34 cellular contexts compared by ENCODE assay signal in the genomic region with DNA sequence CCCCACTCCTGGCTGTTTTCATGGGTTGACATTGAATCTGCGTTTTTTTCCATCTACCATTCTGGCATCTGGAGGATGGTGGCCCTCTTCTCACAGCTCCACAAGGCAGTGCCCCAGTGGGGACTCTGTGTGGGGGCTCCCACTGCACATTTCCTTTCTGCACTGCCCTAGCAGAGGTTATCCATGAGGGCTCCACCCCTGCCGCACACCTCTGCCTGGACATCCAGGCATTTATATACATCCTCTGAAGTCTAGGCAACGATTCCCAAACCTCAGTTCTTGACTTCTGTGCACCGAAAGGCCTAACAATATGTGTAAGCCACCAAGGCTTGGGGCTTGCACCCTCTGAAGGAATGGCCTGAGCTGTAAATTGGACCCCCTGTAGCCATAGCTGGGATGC.
"Had no signal": no experiment of that assay in that cellular context is flagged by ENCODE, and none has a peak within 500 bp of the region (broad histone marks: within the 10 kb centered on the region; RNA-seq: fewer than 3 reads in every experiment).

No MANE protein-coding gene starts in this region.

- FAIRE-seq: astrocyte, TTC549 had no signal

- H3K4me1 ChIP-seq: adrenal gland, body of pancreas, breast epithelium had no signal

- H3K9me3 ChIP-seq: adrenal gland had no signal

- ATAC-seq: activated CD8-positive, alpha-beta T cell treated with anti-CD3 and anti-CD28 coated beads for 36 hours; activated naive CD4-positive, alpha-beta T cell treated with anti-CD3 and anti-CD28 coated beads, Interleukin-2, amount 50 U/mL, for 72 hours; activated T-cell treated with anti-CD3 and anti-CD28 coated beads, Interleukin-2, amount 50 U/mL, for 4 hours; activated T-cell treated with anti-CD3 and anti-CD28 coated beads, Interleukin-2, amount 50 U/mL, for 72 hours; activated T-helper 17 cell treated with anti-CD3 and anti-CD28 coated beads, Interleukin-2, amount 50 U/mL, for 72 hours; body of pancreas had no signal

- H3K36me3 ChIP-seq: adrenal gland, brain microvascular endothelial cell, breast epithelium had no signal

- H3K4me3 ChIP-seq: adrenal gland, body of pancreas, breast epithelium had no signal

- DNase-seq: activated B cell treated with CpG ODN at 0.5 μM for 24 hours; activated CD4-positive, alpha-beta memory T cell treated with anti-CD3 and anti-CD28 coated beads for 36 hours; activated CD4-positive, alpha-beta T cell treated with anti-CD3 and anti-CD28 coated beads for 4 hours; activated CD4-positive, alpha-beta T cell treated with anti-CD3 and anti-CD28 coated beads, Interleukin-2, amount 10 ng/mL, durations not matched to agents 24 days and 14 days; activated CD4-positive, alpha-beta T cell treated with anti-CD3 and anti-CD28 coated beads, Interleukin-2, amount 50 U/mL, for 1 hour; activated CD4-positive, alpha-beta T cell treated with anti-CD3 and anti-CD28 coated beads, Interleukin-2, amount 50 U/mL, for 4 hours; activated CD4-positive, CD25-positive, alpha-beta regulatory T cell treated with anti-CD3 and anti-CD28 coated beads, Interleukin-2, amount 50 U/mL, for 72 hours; activated CD8-positive, alpha-beta memory T cell treated with anti-CD3 and anti-CD28 coated beads, Interleukin-2, amount 50 U/mL, for 4 hours; activated CD8-positive, alpha-beta T cell treated with anti-CD3 and anti-CD28 coated beads for 36 hours; activated effector memory CD4-positive, alpha-beta T cell treated with anti-CD3 and anti-CD28 coated beads, Interleukin-2, amount 50 U/mL, for 16 hours; activated gamma-delta T cell treated with Interleukin-2 at 50 U/mL for 16 hours; activated naive CD4-positive, alpha-beta T cell; activated naive CD4-positive, alpha-beta T cell treated with anti-CD3 and anti-CD28 coated beads for 36 hours; activated naive CD4-positive, alpha-beta T cell treated with anti-CD3 and anti-CD28 coated beads, Interleukin-2, amount 50 U/mL, for 16 hours; activated naive CD8-positive, alpha-beta T cell treated with anti-CD3 and anti-CD28 coated beads for 36 hours; activated T-cell treated with anti-CD3 and anti-CD28 coated beads for 4 hours; activated T-cell treated with anti-CD3 and anti-CD28 coated beads, Interleukin-2, amount 50 U/mL, for 1 hour; activated T-cell treated with anti-CD3 and anti-CD28 coated beads, Interleukin-2, amount 50 U/mL, for 4 hours; activated T-cell treated with anti-CD3 and anti-CD28 coated beads, Interleukin-2, amount 50 U/mL, for 72 hours; adrenal gland; amniotic stem cell; aorta; body of pancreas; brain microvascular endothelial cell; central memory CD4-positive, alpha-beta T cell; T-helper 1 cell; T-helper 2 cell; T-helper 9 cell had no signal

- H3K27me3 ChIP-seq: adrenal gland, body of pancreas, brain microvascular endothelial cell, breast epithelium had no signal

- H3K27ac ChIP-seq: adrenal gland, body of pancreas, brain microvascular endothelial cell, breast epithelium, VCaP had no signal
